In genomic region chr11:57288771-57289579, GRCh38 we compare ENCODE assay signal across 10 cellular contexts. TPM values are rescaled to one million over a fixed set of nuclear protein-coding genes. Genes with fewer than 3 reads are reported as not detected.
DNase-seq lines count a peak whose midpoint lies in the region; ATAC-seq and TF ChIP-seq lines count a peak whose summit lies in the region.
"Had no signal": no experiment of that assay in that cellular context is flagged by ENCODE, and none has a peak within 500 bp of the region (broad histone marks: within the 10 kb centered on the region; RNA-seq: fewer than 3 reads in every experiment).

No MANE protein-coding gene starts in this region.

- TF ChIP-seq CTCF in glutamatergic neuron (IDR thresholded peaks at IDR 0.05; ENCODE audit: partially characterized antibody, unreplicated experiment) (no peak), Calu3 (IDR thresholded peaks at IDR 0.05; ENCODE audit: unreplicated experiment) (no peak)

- H3K4me1 Mint-ChIP-seq in glutamatergic neuron (ENCODE audit: low read depth, unreplicated experiment) (peaks cover 20% of the 10 kb centered on the region), Calu3 (ENCODE audit: low read depth, unreplicated experiment) (peaks cover 23% of the 10 kb centered on the region)

- H3K4me3 Mint-ChIP-seq in glutamatergic neuron (ENCODE audit: unreplicated experiment) (peak overlapping the region; percentile 64), Calu3 (ENCODE audit: low read depth, unreplicated experiment) (no peak overlapping the region)

- H3K36me3 Mint-ChIP-seq in glutamatergic neuron (ENCODE audit: unreplicated experiment) (peaks cover 6% of the 10 kb centered on the region), Calu3 (ENCODE audit: insufficient read depth, unreplicated experiment) (peaks cover 5% of the 10 kb centered on the region)

- CTCF ChIA-PET in Calu3 (lab: Charles Lee): interaction anchor here (1.0 to 1.4 kb wide), 3 partner anchors 11 to 33 kb away, joined by 3 to 5 read pairs (median 3); no protein-coding TSS in a partner anchor

- DNase-seq in NCI-H510A treated with DMSO at 0.1 percent for 48 hours (lab: John Stamatoyannopoulos, UW) (peak; percentile 27), NCI-H510A (lab: John Stamatoyannopoulos, UW) (no peak), RPMI7951 (ENCODE audit: low read depth) (peak; percentile 60), glutamatergic neuron (peak; percentile 71), cortex of kidney (lab: John Stamatoyannopoulos, UW) (no peak), Calu3 (no peak), SIG-M5 treated with dmso at 0.1 percent for 504 hours (lab: John Stamatoyannopoulos, UW; ENCODE audit: unreplicated experiment) (no peak)
- no peak for DNase-seq in stimulated activated naive CD8-positive, alpha-beta T cell treated with anti-CD3 and anti-CD28 coated beads, Interleukin-15, Interleukin-2, amounts not matched to agents 100 U/mL and 50 U/mL, for 24 hours
- DNase-seq: activated CD8-positive, alpha-beta memory T cell treated with anti-CD3 and anti-CD28 coated beads, Interleukin-2, amount 50 U/mL, for 4 hours; stimulated activated CD8-positive, alpha-beta memory T cell treated with anti-CD3 and anti-CD28 coated beads, Interleukin-4, amount 100 ng/mL, for 48 hours had no signal

- H3K27me3 Mint-ChIP-seq in glutamatergic neuron (ENCODE audit: unreplicated experiment) (no peaks in the 10 kb centered on the region), Calu3 (ENCODE audit: unreplicated experiment) (no peaks in the 10 kb centered on the region)

- H3K9me3 Mint-ChIP-seq in glutamatergic neuron (ENCODE audit: unreplicated experiment) (peaks cover 8% of the 10 kb centered on the region), Calu3 (ENCODE audit: low read depth, unreplicated experiment) (peaks cover 3% of the 10 kb centered on the region)

- intact Hi-C loops in Calu3 (cut with micrococcal nuclease; ENCODE audit: unreplicated experiment): no loop called here

- BruUV-seq in Calu3 (replicated peaks; lab: Mats Ljungman, UMichigan): no TSS peak

- H3K27ac Mint-ChIP-seq in glutamatergic neuron (ENCODE audit: unreplicated experiment) (peak overlapping the region; percentile 86), Calu3 (ENCODE audit: unreplicated experiment) (no peak overlapping the region)

- ATAC-seq in stimulated activated naive CD8-positive, alpha-beta T cell treated with anti-CD3 and anti-CD28 coated beads, Interleukin-15, Interleukin-2, amounts not matched to agents 100 U/mL and 50 U/mL, for 24 hours: peak; percentile 50

RNA-seq across cellular contexts. Expression of gene TNKS1BP1, which starts 35.8 kb away (rescaled TPM):
- 21.9 and 24.8 TPM in 2 replicates for total RNA-seq in RPMI7951 (2014; rRNA removed; shearing (Covaris generic))
- total RNA-seq in glutamatergic neuron (ENCODE audit: unreplicated experiment): 198 TPM
- total RNA-seq in Calu3 (2022): 151 TPM in 2 replicates

RNA-seq across cellular contexts. Expression of gene SSRP1, which starts 46.7 kb away (rescaled TPM):
- total RNA-seq in RPMI7951 (2014; rRNA removed; shearing (Covaris generic)): 105 and 106 TPM in 2 replicates
- total RNA-seq in glutamatergic neuron (ENCODE audit: unreplicated experiment): 91.4 TPM
- total RNA-seq in Calu3 (2022): 134 and 145 TPM in 2 replicates

RNA-seq across cellular contexts. Expression of gene P2RX3, which starts 49.2 kb away (rescaled TPM):
- not detected in 2 replicates for total RNA-seq in RPMI7951 (2014; rRNA removed; shearing (Covaris generic))
- total RNA-seq in glutamatergic neuron (ENCODE audit: unreplicated experiment) (496 TPM), Calu3 (2022) (not detected in 2 replicates)

RNA-seq across cellular contexts. Expression of gene APLNR, which starts 51.9 kb away (rescaled TPM):
- not detected in 2 replicates for total RNA-seq in RPMI7951 (2014; rRNA removed; shearing (Covaris generic))
- total RNA-seq in glutamatergic neuron (ENCODE audit: unreplicated experiment): 0.37 TPM
- total RNA-seq in Calu3 (2022): not detected in 2 replicates

Comparison
In these comparisons a context has a peak if more than half of its experiments do, and no peak if none do; other contexts are left out.
1. DNase-seq: peak in NCI-H510A treated with DMSO at 0.1 percent for 48 hours (single experiment), RPMI7951 (single experiment) and glutamatergic neuron (single experiment); none in NCI-H510A (single experiment), stimulated activated naive CD8-positive, alpha-beta T cell treated with anti-CD3 and anti-CD28 coated beads, Interleukin-15, Interleukin-2, amounts not matched to agents 100 U/mL and 50 U/mL, for 24 hours (single experiment), cortex of kidney (single experiment), Calu3 (single experiment) and SIG-M5 treated with dmso at 0.1 percent for 504 hours (single experiment).
2. RNA of gene P2RX3, which starts 49.2 kb away (total RNA-seq): 496 TPM in glutamatergic neuron (single experiment); not detected in RPMI7951 and not detected in Calu3; every median in the first group is over 100 times any median in the second.